18 cellular contexts compared by ENCODE assay signal in the genomic region with DNA sequence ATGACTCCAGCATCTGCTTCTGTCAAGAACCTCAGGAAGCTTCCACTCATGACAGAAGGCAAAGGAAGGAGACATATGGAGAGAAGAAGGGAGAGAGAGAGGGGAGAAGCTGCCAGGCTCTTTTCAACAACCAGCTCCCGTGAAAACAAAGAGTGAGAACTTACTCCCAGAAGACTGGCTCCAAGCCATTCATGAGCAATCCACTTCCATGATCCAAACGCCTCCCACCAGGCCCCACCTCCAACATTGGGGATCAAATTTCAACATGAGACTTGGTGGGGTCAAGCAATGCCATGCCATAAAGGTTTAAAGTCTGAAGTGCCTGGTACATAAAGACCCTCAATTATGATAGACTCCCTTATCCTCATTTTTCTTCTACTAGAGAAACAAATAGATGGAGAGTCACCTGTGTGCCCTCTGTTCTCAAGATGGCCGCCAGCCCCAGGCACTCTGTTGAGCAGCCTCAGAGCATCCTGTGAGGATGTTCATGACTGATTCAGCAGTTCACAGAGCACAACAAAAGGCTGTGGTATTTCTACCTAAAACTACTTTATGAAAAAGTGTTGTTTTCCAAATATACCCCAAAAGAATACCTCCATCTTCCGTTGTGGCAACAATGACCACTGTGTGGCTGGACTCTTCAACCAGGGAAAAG.
"Had no signal": no experiment of that assay in that cellular context is flagged by ENCODE, and none has a peak within 500 bp of the region (broad histone marks: within the 10 kb centered on the region; RNA-seq: fewer than 3 reads in every experiment).

No MANE protein-coding gene starts in this region.

- H3K27me3 ChIP-seq: sigmoid colon, vagina had no signal

- H3K36me3 Mint-ChIP-seq: activated naive CD8-positive, alpha-beta T cell had no signal

- H3K4me3 Mint-ChIP-seq: activated CD4-positive, alpha-beta T cell treated with anti-CD3 and anti-CD28 coated beads, Interleukin-2, amount 10 ng/mL, durations not matched to agents 7 days and 5 days; activated CD8-positive, alpha-beta memory T cell treated with anti-CD3 and anti-CD28 coated beads, Interleukin-2, amount 10 ng/mL, durations not matched to agents 7 days and 5 days; activated naive CD8-positive, alpha-beta T cell; activated T-cell treated with anti-CD3 and anti-CD28 coated beads, Interleukin-2, amount 50 U/mL, for 24 hours; neural crest cell; stimulated activated naive B cell treated with anti-CD40 and anti-IgM and Interleukin-4, amounts not matched to agents 10 μg/mL and 1 μg/mL and 100 μg/mL, for 72 hours had no signal

- H3K27ac Mint-ChIP-seq: activated CD4-positive, alpha-beta T cell treated with anti-CD3 and anti-CD28 coated beads, Interleukin-2, amount 10 ng/mL, durations not matched to agents 7 days and 5 days; activated CD8-positive, alpha-beta memory T cell treated with anti-CD3 and anti-CD28 coated beads, Interleukin-2, amount 10 ng/mL, durations not matched to agents 7 days and 5 days; activated naive CD8-positive, alpha-beta T cell; activated T-cell treated with anti-CD3 and anti-CD28 coated beads, Interleukin-2, amount 50 U/mL, for 24 hours; stimulated activated naive B cell treated with anti-CD40 and anti-IgM and Interleukin-4, amounts not matched to agents 10 μg/mL and 1 μg/mL and 100 μg/mL, for 72 hours had no signal

- H3K9me3 Mint-ChIP-seq: activated CD4-positive, alpha-beta T cell treated with anti-CD3 and anti-CD28 coated beads, Interleukin-2, amount 10 ng/mL, durations not matched to agents 7 days and 5 days; activated T-cell treated with anti-CD3 and anti-CD28 coated beads, Interleukin-2, amount 50 U/mL, for 24 hours; neural crest cell; stimulated activated naive B cell treated with anti-CD40 and anti-IgM and Interleukin-4, amounts not matched to agents 10 μg/mL and 1 μg/mL and 100 μg/mL, for 72 hours had no signal

- ATAC-seq: activated CD8-positive, alpha-beta memory T cell treated with anti-CD3 and anti-CD28 coated beads, Interleukin-2, amount 10 ng/mL, durations not matched to agents 7 days and 5 days; stimulated activated naive B cell treated with anti-CD40 and anti-IgM and Interleukin-4, amounts not matched to agents 10 μg/mL and 1 μg/mL and 100 μg/mL, for 72 hours had no signal

- H3K4me3 ChIP-seq: coronary artery, sigmoid colon, tibial nerve, vagina had no signal

- H3K27me3 Mint-ChIP-seq: activated CD4-positive, alpha-beta T cell treated with anti-CD3 and anti-CD28 coated beads, Interleukin-2, amount 10 ng/mL, durations not matched to agents 7 days and 5 days; activated naive CD8-positive, alpha-beta T cell; activated T-cell treated with anti-CD3 and anti-CD28 coated beads, Interleukin-2, amount 50 U/mL, for 24 hours; stimulated activated naive B cell treated with anti-CD40 and anti-IgM and Interleukin-4, amounts not matched to agents 10 μg/mL and 1 μg/mL and 100 μg/mL, for 72 hours had no signal

- H3K27ac ChIP-seq: coronary artery, sigmoid colon, tibial nerve, vagina had no signal

- DNase-seq: activated CD4-positive, alpha-beta T cell treated with anti-CD3 and anti-CD28 coated beads, Interleukin-2, amount 10 ng/mL, durations not matched to agents 7 days and 5 days; activated CD4-positive, CD25-positive, alpha-beta regulatory T cell; activated CD8-positive, alpha-beta memory T cell treated with anti-CD3 and anti-CD28 coated beads, Interleukin-2, amount 10 ng/mL, durations not matched to agents 7 days and 5 days; activated gamma-delta T cell; activated T-cell treated with anti-CD3 and anti-CD28 coated beads, Interleukin-2, amount 50 U/mL, for 24 hours; aorta; caudate nucleus; effector CD4-positive, alpha-beta T cell; hippocampal formation; kidney glomerular epithelial cell; sigmoid colon; stimulated activated CD4-positive, alpha-beta T cell treated with anti-CD3 and anti-CD28 coated beads, Interleukin-2, amount 100 ng/mL, for 24 hours; stimulated activated naive B cell treated with anti-CD40 and anti-IgM and Interleukin-4, amounts not matched to agents 10 μg/mL and 1 μg/mL and 100 μg/mL, for 72 hours had no signal

- H3K36me3 ChIP-seq: sigmoid colon, tibial nerve, vagina had no signal

- H3K4me1 Mint-ChIP-seq: activated CD4-positive, alpha-beta T cell treated with anti-CD3 and anti-CD28 coated beads, Interleukin-2, amount 10 ng/mL, durations not matched to agents 7 days and 5 days had no signal
